In genomic region chr17:76772842-76773521, GRCh38 we compare ENCODE assay signal across 8 cellular contexts. TPM values are rescaled to one million over a fixed set of nuclear protein-coding genes. Genes with fewer than 3 reads are reported as not detected.
DNase-seq lines count a peak whose midpoint lies in the region; ATAC-seq and TF ChIP-seq lines count a peak whose summit lies in the region.

No MANE protein-coding gene starts in this region.

- no peaks in the 10 kb centered on the region for H3K27me3 Mint-ChIP-seq in activated CD4-positive, alpha-beta T cell treated with anti-CD3 and anti-CD28 coated beads for 36 hours
- H3K27me3 Mint-ChIP-seq in GM23338 (ENCODE audit: insufficient read depth, low read depth, poor library complexity): peaks cover 10% of the 10 kb centered on the region

- intact Hi-C loops in activated CD4-positive, alpha-beta T cell treated with anti-CD3 and anti-CD28 coated beads for 36 hours (cut with DNase I, micrococcal nuclease): no loop called here

- H3K27ac Mint-ChIP-seq in activated CD4-positive, alpha-beta T cell treated with anti-CD3 and anti-CD28 coated beads for 36 hours: peak overlapping the region; percentile 74
- H3K27ac Mint-ChIP-seq in GM23338: no peak overlapping the region

- no peaks in the 10 kb centered on the region for H3F3A ChIP-seq in GM23338 (replicated peaks; ENCODE audit: low read depth)

- peak overlapping the region; percentile 24 for H2BK12ac ChIP-seq in trophoblast cell (ENCODE audit: low read length)

- H3K27ac ChIP-seq in trophoblast cell (ENCODE audit: low read depth, low read length): peak overlapping the region; percentile 61
- no peak overlapping the region for H3K27ac ChIP-seq in GM23338 (ENCODE audit: low read depth)

- no peaks in the 10 kb centered on the region for H3K9me3 ChIP-seq in trophoblast cell (ENCODE audit: insufficient read depth, low read depth, low read length)

- H4K8ac ChIP-seq in trophoblast cell (ENCODE audit: low read depth, low read length): peak overlapping the region; percentile 4

- POLR2A ChIA-PET in activated CD4-positive, alpha-beta T cell treated with anti-CD3 and anti-CD28 coated beads for 36 hours (lab: Charles Lee): interaction anchor here (0.7 to 0.8 kb wide), 2 partner anchors 30 to 38 kb away, joined by 3 to 5 read pairs; no protein-coding TSS in a partner anchor

- H3K4me2 ChIP-seq in trophoblast cell (ENCODE audit: low read length) (peak overlapping the region; percentile 0), GM23338 (no peak overlapping the region)

- H4K12ac ChIP-seq in trophoblast cell (ENCODE audit: low read depth, low read length): no peak overlapping the region

- H3K4me3 Mint-ChIP-seq in activated CD4-positive, alpha-beta T cell treated with anti-CD3 and anti-CD28 coated beads for 36 hours: no peak overlapping the region
- H3K4me3 Mint-ChIP-seq in GM23338: no peak overlapping the region

- no peak overlapping the region for H4K91ac ChIP-seq in trophoblast cell (ENCODE audit: low read depth, low read length)

- peaks cover 0 to 5% of the 10 kb centered on the region in 2 experiments for H3K4me1 ChIP-seq in trophoblast cell (ENCODE audit: control insufficient read depth in 1 of 2, insufficient read depth in 2 of 2, low read length in 2 of 2)
- H3K4me1 ChIP-seq in GM23338 (ENCODE audit: insufficient read depth): no peaks in the 10 kb centered on the region

- H3K36me3 ChIP-seq in trophoblast cell (ENCODE audit: control insufficient read depth in 1 of 2, insufficient read depth in 2 of 2, low read length in 2 of 2): peaks cover 12 to 17% of the 10 kb centered on the region in 2 experiments
- peaks cover 10% of the 10 kb centered on the region; the same call in 1 of the 2 replicates for H3K36me3 ChIP-seq in GM23338 (ENCODE audit: insufficient read depth)

- H3K23ac ChIP-seq in trophoblast cell (ENCODE audit: low read length): no peak overlapping the region

- H3K9me2 ChIP-seq in GM23338 (ENCODE audit: insufficient read depth): no peaks in the 10 kb centered on the region

- no peak overlapping the region for H3K18ac ChIP-seq in trophoblast cell (ENCODE audit: low read length)

- no peak overlapping the region for H3K9ac ChIP-seq in trophoblast cell (ENCODE audit: low read length)

- H3K27me3 ChIP-seq in trophoblast cell (ENCODE audit: insufficient read depth, low read length) (no peaks in the 10 kb centered on the region), GM23338 (ENCODE audit: insufficient read depth) (no peaks in the 10 kb centered on the region)

- H2BK120ac ChIP-seq in trophoblast cell (ENCODE audit: insufficient read depth, low read length, poor library complexity): no peak overlapping the region

- no peaks in the 10 kb centered on the region for H3K79me1 ChIP-seq in trophoblast cell (ENCODE audit: low read length)

- H2AFZ ChIP-seq in trophoblast cell (ENCODE audit: insufficient read depth, low read length, poor library complexity) (no peak overlapping the region), GM23338 (no peak overlapping the region)

- H4K20me1 ChIP-seq in GM23338 (replicated peaks; ENCODE audit: insufficient read depth): 0 out of 2 replicates have a peak, but pooled peaks cover 3% of the 10 kb centered on the region

- H2BK5ac ChIP-seq in trophoblast cell (ENCODE audit: low read depth, low read length, poor library complexity): no peak overlapping the region

- peak; percentile 98 for ATAC-seq in activated CD4-positive, alpha-beta T cell treated with anti-CD3 and anti-CD28 coated beads for 36 hours
- ATAC-seq in GM23338 (no peak), GM18907 (IDR thresholded peaks at IDR 0.05; ENCODE audit: unreplicated experiment) (no peak), GM21619 (IDR thresholded peaks at IDR 0.05; ENCODE audit: unreplicated experiment) (no peak)

- peaks cover 26% of the 10 kb centered on the region for H3K36me3 Mint-ChIP-seq in activated CD4-positive, alpha-beta T cell treated with anti-CD3 and anti-CD28 coated beads for 36 hours (ENCODE audit: low read depth)
- peaks cover 32% of the 10 kb centered on the region; the same call in 2 of the 3 replicates for H3K36me3 Mint-ChIP-seq in GM23338 (ENCODE audit: low read depth)

- H3K4ac ChIP-seq in trophoblast cell (ENCODE audit: low read depth, low read length): no peak overlapping the region

- H3K14ac ChIP-seq in trophoblast cell (ENCODE audit: low read length): no peak overlapping the region

- H3K79me2 ChIP-seq in trophoblast cell (ENCODE audit: control insufficient read depth, insufficient read depth, low read length, poor library complexity) (no peaks in the 10 kb centered on the region), GM23338 (replicated peaks; ENCODE audit: insufficient read depth) (no peaks in the 10 kb centered on the region)

- H3K4me1 Mint-ChIP-seq in activated CD4-positive, alpha-beta T cell treated with anti-CD3 and anti-CD28 coated beads for 36 hours: peaks cover 16% of the 10 kb centered on the region
- no peaks in the 10 kb centered on the region; the same call in 2 of the 3 replicates for H3K4me1 Mint-ChIP-seq in GM23338

- no CpG with 5 or more reads among the region's 6 CpGs for WGBS in trophoblast cell (ENCODE audit: extremely low coverage, insufficient coverage, insufficient read length)

- DNase-seq in A172 (ENCODE audit: low spot score): peak; percentile 100
- peak; percentile 71 for DNase-seq in Kasumi-1 (lab: John Stamatoyannopoulos, UW)
- DNase-seq in activated CD4-positive, alpha-beta T cell treated with anti-CD3 and anti-CD28 coated beads for 36 hours: peak; percentile 45
- peak; percentile 18 for DNase-seq in effector CD8-positive, alpha-beta T cell (lab: John Stamatoyannopoulos, UW)
- DNase-seq in trophoblast cell: peak in 1 of 2 donors; percentile 12
- DNase-seq in GM23338 (ENCODE audit: low spot score): no peak

- H2AK5ac ChIP-seq in trophoblast cell (ENCODE audit: low read length): peak overlapping the region; percentile 68

- CTCF ChIA-PET in activated CD4-positive, alpha-beta T cell treated with anti-CD3 and anti-CD28 coated beads for 36 hours (lab: Charles Lee): interaction anchor here (0.6 to 1.2 kb wide), 4 partner anchors 31 to 609 kb away, joined by 3 to 5 read pairs (median 3); no protein-coding TSS in a partner anchor

- no peak for TF ChIP-seq CTCF in GM23338 (conservative IDR thresholded peaks at IDR 0.05; ENCODE audit: low read depth in 2 of 2)

- H3K9me3 Mint-ChIP-seq in activated CD4-positive, alpha-beta T cell treated with anti-CD3 and anti-CD28 coated beads for 36 hours (ENCODE audit: low read depth): peaks cover 2% of the 10 kb centered on the region
- H3K9me3 Mint-ChIP-seq in GM23338: no peaks in the 10 kb centered on the region

- no peak overlapping the region for H3K4me3 ChIP-seq in trophoblast cell (ENCODE audit: low read depth, low read length)
- no peak overlapping the region for H3K4me3 ChIP-seq in GM23338

TF ChIP-seq in GM23338, 12 proteins besides CTCF, POLR2A, EP300 and RAD21:
- no peak for TF ChIP-seq EZH2phosphoT487 (IDR thresholded peaks at IDR 0.05; ENCODE audit: unreplicated experiment)

RNA-seq across cellular contexts. Expression of gene MFSD11, which starts 35.1 kb away (rescaled TPM):
- 24.9 and 30.4 TPM in 2 replicates for total RNA-seq in A172 (2014; rRNA removed; shearing (Covaris generic))
- 10 to 100 TPM; 10.3 to 15.1 TPM for total RNA-seq in activated CD4-positive, alpha-beta T cell treated with anti-CD3 and anti-CD28 coated beads for 36 hours
- 26.3 and 27.8 TPM in 2 replicates for polyA plus RNA-seq in trophoblast cell (2013)
- 25.5 and 35.3 TPM in 2 replicates for total RNA-seq in GM23338 (2014; rRNA removed; shearing (Covaris generic))
- polyA plus RNA-seq in GM23338 (2016; fragmentation: Nextera tagmentation; extraction: Ambion mirVana): 9.3 and 10.2 TPM in 2 replicates

RNA-seq across cellular contexts. Expression of gene SRSF2, which starts 35.9 kb away (rescaled TPM):
- total RNA-seq in A172 (2014; rRNA removed; shearing (Covaris generic)): 334 and 420 TPM in 2 replicates
- 100 to 1,000 TPM; 335 to 340 TPM for total RNA-seq in activated CD4-positive, alpha-beta T cell treated with anti-CD3 and anti-CD28 coated beads for 36 hours
- 205 and 216 TPM in 2 replicates for polyA plus RNA-seq in trophoblast cell (2013)
- total RNA-seq in GM23338 (2014; rRNA removed; shearing (Covaris generic)): 524 and 547 TPM in 2 replicates
- 305 and 317 TPM in 2 replicates for polyA plus RNA-seq in GM23338 (2016; fragmentation: Nextera tagmentation; extraction: Ambion mirVana)

RNA-seq across cellular contexts. Expression of gene METTL23, which starts 46.3 kb away (rescaled TPM):
- 38.6 and 45.5 TPM in 2 replicates for total RNA-seq in A172 (2014; rRNA removed; shearing (Covaris generic))
- 10 to 100 TPM; 18.9 to 25.3 TPM for total RNA-seq in activated CD4-positive, alpha-beta T cell treated with anti-CD3 and anti-CD28 coated beads for 36 hours
- 18.7 and 18.8 TPM in 2 replicates for polyA plus RNA-seq in trophoblast cell (2013)
- 41.6 and 43.2 TPM in 2 replicates for total RNA-seq in GM23338 (2014; rRNA removed; shearing (Covaris generic))
- 51.6 and 55.9 TPM in 2 replicates for polyA plus RNA-seq in GM23338 (2016; fragmentation: Nextera tagmentation; extraction: Ambion mirVana)

RNA-seq across cellular contexts. Expression of gene JMJD6, which starts 46.6 kb away (rescaled TPM):
- 40.5 and 46.8 TPM in 2 replicates for total RNA-seq in A172 (2014; rRNA removed; shearing (Covaris generic))
- 10 to 100 TPM; 51.3 to 65.5 TPM for total RNA-seq in activated CD4-positive, alpha-beta T cell treated with anti-CD3 and anti-CD28 coated beads for 36 hours
- polyA plus RNA-seq in trophoblast cell (2013): 24.2 and 25.4 TPM in 2 replicates
- 11.3 and 12.8 TPM in 2 replicates for total RNA-seq in GM23338 (2014; rRNA removed; shearing (Covaris generic))
- 11.4 and 12.7 TPM in 2 replicates for polyA plus RNA-seq in GM23338 (2016; fragmentation: Nextera tagmentation; extraction: Ambion mirVana)
